Comparison of ENCODE assay signal across 8 cellular contexts in genomic region chr1:30779294-30780071, GRCh38. TPM values are rescaled to one million over a fixed set of nuclear protein-coding genes. Genes with fewer than 3 reads are reported as not detected.
DNase-seq lines count a peak whose midpoint lies in the region; ATAC-seq and TF ChIP-seq lines count a peak whose summit lies in the region.

No MANE protein-coding gene starts in this region.

- H3K4me1 ChIP-seq in lower lobe of right lung: peaks cover 21% of the 10 kb centered on the region

- H3K27me3 ChIP-seq in lower lobe of right lung (ENCODE audit: low read depth): no peaks in the 10 kb centered on the region

- H3K9me3 ChIP-seq in lower lobe of right lung: no peaks in the 10 kb centered on the region

- H3K27ac ChIP-seq in coronary artery: no peak overlapping the region
- no peak overlapping the region for H3K27ac ChIP-seq in lower lobe of right lung

- intact Hi-C loops in lower lobe of right lung (cut with DNase I): loop anchor here (5.0 to 10.0 kb wide), 2 partner anchors 55 to 133 kb away; partner anchors contain the start of gene MATN1

- H3K36me3 ChIP-seq in lower lobe of right lung: no peaks in the 10 kb centered on the region

- TF ChIP-seq CTCF in coronary artery (IDR thresholded peaks at IDR 0.05): peak; percentile 91
- peak; percentile 97 for TF ChIP-seq CTCF in lower lobe of right lung (IDR thresholded peaks at IDR 0.05)

- ATAC-seq in HG02870 (IDR thresholded peaks at IDR 0.05; ENCODE audit: unreplicated experiment) (peak; percentile 45), lower lobe of right lung (peak; percentile 82 to 83), HG03439 (IDR thresholded peaks at IDR 0.05; ENCODE audit: unreplicated experiment) (no peak)

- H3K4me3 ChIP-seq in coronary artery (no peak overlapping the region), lower lobe of right lung (no peak overlapping the region)

- DNase-seq in GM04504 (ENCODE audit: low read depth) (peak; percentile 42), NCI-H526 (lab: John Stamatoyannopoulos, UW) (peak; percentile 60 to 86), coronary artery (ENCODE audit: low spot score) (no peak), lower lobe of right lung (peak; percentile 89)
- peak; percentile 94 for DNase-seq in activated CD4-positive, alpha-beta T cell treated with anti-CD3 and anti-CD28 coated beads, Interleukin-2, amount 50 U/mL, for 1 hour
- peak; percentile 78 for DNase-seq in stimulated activated CD8-positive, alpha-beta memory T cell treated with anti-CD3 and anti-CD28 coated beads, Interleukin-12 subunit alpha, Interleukin-12 subunit beta, amount 100 ng/mL, for 4 hours (ENCODE audit: low read depth)

RNA-seq across cellular contexts. Expression of gene LAPTM5, which starts 21.9 kb away (rescaled TPM):
- total RNA-seq in lower lobe of right lung: 544 TPM

RNA-seq across cellular contexts. Expression of gene MATN1, which starts 56.1 kb away (rescaled TPM):
- not detected for total RNA-seq in lower lobe of right lung
